Comparison of ENCODE assay signal across 1 cellular context in the genomic region with DNA sequence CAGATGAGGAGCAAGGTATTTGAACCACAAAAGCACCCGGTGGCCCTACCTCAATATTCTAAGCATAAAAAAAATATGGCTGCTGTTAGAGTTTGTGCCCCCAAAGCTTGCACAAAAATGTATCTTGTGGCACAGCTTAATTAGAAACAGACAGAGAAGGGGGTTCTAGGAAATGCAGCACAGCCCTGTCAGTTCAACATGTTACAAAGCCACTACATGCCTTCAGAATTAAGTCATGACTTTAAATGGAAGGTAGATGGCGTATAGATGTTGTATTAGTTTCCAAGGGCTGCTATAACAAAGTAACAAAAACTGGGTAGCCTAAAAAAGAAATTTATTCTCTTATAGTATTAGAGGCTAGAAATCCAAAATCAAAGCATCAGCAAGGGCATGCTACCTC.
TF ChIP-seq lines count a peak whose summit lies in the region.

No MANE protein-coding gene starts in this region.

TF ChIP-seq in H1, 55 proteins besides CTCF, POLR2A, EP300 and RAD21:
- TF ChIP-seq GABPA (IDR thresholded peaks at IDR 0.05; ENCODE audit: borderline replicate concordance, insufficient read depth, low read length) = no peak
- no peak for TF ChIP-seq CTBP2 (IDR thresholded peaks at IDR 0.05; ENCODE audit: borderline replicate concordance, insufficient read depth, insufficient read length, low read length)
- TF ChIP-seq PHF8 (conservative IDR thresholded peaks at IDR 0.05; ENCODE audit: low read depth, low read length) = no peak
- no peak for TF ChIP-seq POU5F1 (IDR thresholded peaks at IDR 0.05; ENCODE audit: low read depth, low read length)
- no peak for TF ChIP-seq TAF1 (IDR thresholded peaks at IDR 0.05; ENCODE audit: low read depth, low read length)
- no peak for TF ChIP-seq CHD1 (IDR thresholded peaks at IDR 0.05; ENCODE audit: low read depth, low read length)
- no peak for TF ChIP-seq YY1 (IDR thresholded peaks at IDR 0.05; ENCODE audit: low read depth, low read length)
- TF ChIP-seq TCF12 (IDR thresholded peaks at IDR 0.05; ENCODE audit: low read depth, low read length) = no peak
- TF ChIP-seq SP2 (IDR thresholded peaks at IDR 0.05; ENCODE audit: low read length) = no peak
- TF ChIP-seq SIN3A (conservative IDR thresholded peaks at IDR 0.05 in 1 of 2, IDR thresholded peaks at IDR 0.05 in 1 of 2; ENCODE audit: low read depth in 1 of 2, low read length in 2 of 2) = no peak
- TF ChIP-seq BCL11A (IDR thresholded peaks at IDR 0.05; ENCODE audit: low read depth in 2 of 2, low read length in 2 of 2) = no peak
- TF ChIP-seq RBBP5 (IDR thresholded peaks at IDR 0.05; ENCODE audit: borderline replicate concordance, low read depth, low read length) = no peak
- no peak for TF ChIP-seq SRF (IDR thresholded peaks at IDR 0.05; ENCODE audit: low read depth, low read length)
- TF ChIP-seq TAF7 (optimal IDR thresholded peaks at IDR 0.05; ENCODE audit: borderline replicate concordance, low read depth, low read length) = no peak
- TF ChIP-seq ZNF274 (IDR thresholded peaks at IDR 0.05; ENCODE audit: borderline replicate concordance, extremely low read depth, low read length) = no peak
- TF ChIP-seq SIRT6 (IDR thresholded peaks at IDR 0.05; ENCODE audit: low read length) = no peak
- no peak for TF ChIP-seq CBX8 (IDR thresholded peaks at IDR 0.05; ENCODE audit: borderline replicate concordance, low read depth, low read length)
